In genomic region chr7:89666436-89666835, GRCh38 we compare ENCODE assay signal across 25 cellular contexts.
"Had no signal": no experiment of that assay in that cellular context is flagged by ENCODE, and none has a peak within 500 bp of the region (broad histone marks: within the 10 kb centered on the region; RNA-seq: fewer than 3 reads in every experiment).

No MANE protein-coding gene starts in this region.

- H3K4me2 ChIP-seq: hepatocyte had no signal

- H3K4me3 ChIP-seq: coronary artery, gastroesophageal sphincter, heart left ventricle, hepatocyte, left lung, mucosa of descending colon, pancreas, right atrium auricular region, testis, tibial artery, upper lobe of left lung, vagina had no signal

- H3K27ac ChIP-seq: coronary artery, foreskin keratinocyte, gastroesophageal sphincter, heart left ventricle, hepatocyte, left lung, neutrophil, pancreas, right atrium auricular region, testis, tibial artery, upper lobe of left lung, vagina had no signal

- DNase-seq: effector memory CD8-positive, alpha-beta T cell; foreskin keratinocyte; heart left ventricle; left cardiac atrium; left lung; mesenchymal stem cell; mucosa of descending colon; naive B cell; pancreas; stimulated activated CD4-positive, alpha-beta T cell treated with anti-CD3 and anti-CD28 coated beads, Interleukin-2, amount 100 ng/mL, for 24 hours; stimulated activated CD4-positive, alpha-beta T cell treated with anti-CD3 and anti-CD28 coated beads, Interleukin-4, amount 100 ng/mL, for 4 hours; stimulated activated naive CD8-positive, alpha-beta T cell treated with anti-CD3 and anti-CD28 coated beads, Interleukin-15, Interleukin-2, amounts not matched to agents 100 U/mL and 50 U/mL, for 24 hours; substantia nigra; testis; tibial artery; upper lobe of left lung had no signal

- H3K9me3 ChIP-seq: gastroesophageal sphincter, heart left ventricle, mucosa of descending colon, neutrophil, pancreas, right atrium auricular region, testis, tibial artery, upper lobe of left lung, vagina had no signal

- H2AFZ ChIP-seq: hepatocyte had no signal

- ATAC-seq: effector memory CD8-positive, alpha-beta T cell; foreskin keratinocyte; gastroesophageal sphincter; heart left ventricle; left cardiac atrium; left lung; mucosa of descending colon; natural killer cell treated with Interleukin-12 subunit alpha and Interleukin-12 subunit beta and Interleukin-15 and Interleukin-18, amount 100 ng/mL, for 72 hours; pancreas; sciatic nerve; stimulated activated memory B cell treated with anti-CD40 and anti-IgM and Interleukin-4, amounts not matched to agents 10 μg/mL and 1 μg/mL and 100 μg/mL, for 72 hours; stimulated activated naive CD8-positive, alpha-beta T cell treated with anti-CD3 and anti-CD28 coated beads, Interleukin-15, Interleukin-2, amounts not matched to agents 100 U/mL and 50 U/mL, for 24 hours had no signal

- H3K79me2 ChIP-seq: hepatocyte had no signal

- H3K4me1 ChIP-seq: foreskin keratinocyte, gastroesophageal sphincter, heart left ventricle, left lung, pancreas, right atrium auricular region, testis, tibial artery, upper lobe of left lung, vagina had no signal

- H3K36me3 ChIP-seq: gastroesophageal sphincter, heart left ventricle, left lung, neutrophil, pancreas, right atrium auricular region, tibial artery, upper lobe of left lung, vagina had no signal

- H3K27me3 ChIP-seq: foreskin keratinocyte, gastroesophageal sphincter, heart left ventricle, hepatocyte, left lung, neutrophil, pancreas, right atrium auricular region, testis, tibial artery, upper lobe of left lung, vagina had no signal
